ENCODE assay signal across 8 cellular contexts in the genomic region with DNA sequence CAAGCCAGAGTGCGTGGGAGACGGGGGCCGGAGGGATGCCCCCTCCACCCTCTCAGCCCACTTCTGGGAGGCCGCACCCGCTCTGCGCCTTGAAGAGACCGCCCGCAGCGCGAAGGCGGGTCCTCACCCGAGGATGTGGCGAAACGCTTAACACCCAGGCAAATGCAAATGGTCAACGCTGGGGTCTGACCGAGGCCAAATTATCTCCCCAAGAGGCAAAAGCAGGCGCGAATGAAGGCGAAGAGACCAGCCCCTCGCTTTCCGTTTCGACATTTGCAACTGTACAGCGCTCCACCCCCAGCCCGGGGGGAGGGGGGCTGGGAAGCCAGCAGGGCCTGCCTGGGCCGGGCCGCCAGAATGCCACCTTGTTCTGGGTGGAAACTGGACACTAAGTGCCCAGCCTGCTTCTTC.
DNase-seq lines count a peak whose midpoint lies in the region; ATAC-seq, FAIRE-seq and TF ChIP-seq lines count a peak whose summit lies in the region.

No MANE protein-coding gene starts in this region.

- in situ Hi-C loops in HepG2 (cut with HindIII; ENCODE audit: extremely low pct_ligation_motif_present, low pct_unique_long_range_greater_than_20kb), result no loop called here

- intact Hi-C loops in HepG2 (cut with micrococcal nuclease; ENCODE audit: unreplicated experiment), result no loop called here
- intact Hi-C loops in aorta (cut with DNase I), result no loop called here

- H3K36me3 ChIP-seq in liver (ENCODE audit: control insufficient read depth in 4 of 4, insufficient read depth in 3 of 4, low read depth in 1 of 4, low read length in 3 of 4), result no peaks in the 10 kb centered on the region
- H3K36me3 ChIP-seq in HepG2 (replicated peaks in 1 of 2; ENCODE audit: control insufficient read depth in 1 of 2, insufficient read depth in 2 of 2, low read length in 2 of 2), result no peaks in the 10 kb centered on the region
- no peaks in the 10 kb centered on the region for H3K36me3 ChIP-seq in duodenal mucosa (ENCODE audit: control insufficient read depth in 1 of 2, insufficient read depth in 2 of 2, low read length in 2 of 2)
- H3K36me3 ChIP-seq in muscle layer of colon (ENCODE audit: insufficient read depth, low read length), result no peaks in the 10 kb centered on the region
- H3K36me3 ChIP-seq in aorta (ENCODE audit: control insufficient read depth in 1 of 2, insufficient read depth in 2 of 2, low read length in 1 of 2), result no peaks in the 10 kb centered on the region

- POLR2A ChIA-PET in HepG2 (lab: Yijun Ruan, JAX), result no interaction called here

- H3K27me3 ChIP-seq in liver (ENCODE audit: control insufficient read depth in 4 of 4, insufficient read depth in 4 of 4, low read length in 3 of 4), result peaks cover 0 to 23% (median 1%) of the 10 kb centered on the region in 4 donors
- peaks cover 0 to 10% of the 10 kb centered on the region in 2 experiments; a peak in 2 of 5 replicates for H3K27me3 ChIP-seq in HepG2 (ENCODE audit: control insufficient read depth in 1 of 2, insufficient read depth in 2 of 2, low read length in 2 of 2)
- H3K27me3 ChIP-seq in duodenal mucosa (ENCODE audit: control insufficient read depth in 1 of 2, insufficient read depth in 2 of 2, low read length in 2 of 2), result peaks cover 21 to 54% of the 10 kb centered on the region in 2 donors
- H3K27me3 ChIP-seq in muscle layer of colon (ENCODE audit: control insufficient read depth in 1 of 2, insufficient read depth in 2 of 2, low read length in 2 of 2), result peaks cover 51 to 56% of the 10 kb centered on the region in 2 donors
- H3K27me3 ChIP-seq in aorta (ENCODE audit: control insufficient read depth in 1 of 2, insufficient read depth in 2 of 2, low read length in 1 of 2), result peaks cover 0 to 4% of the 10 kb centered on the region in 2 donors

- ATAC-seq in HepG2, result no peak
- ATAC-seq in aorta (ENCODE audit: low FRiP score), result no peak
- ATAC-seq in HG03378 (IDR thresholded peaks at IDR 0.05; ENCODE audit: unreplicated experiment), result no peak

- no peaks in the 10 kb centered on the region for H4K20me1 ChIP-seq in HepG2 (ENCODE audit: insufficient read depth, low read length)

- TF ChIP-seq POLR2A in HepG2 (IDR thresholded peaks at IDR 0.05; ENCODE audit: insufficient read depth in 1 of 2, low read depth in 2 of 2, low read length in 2 of 2), result no peak

- no peak overlapping the region for H3K9ac ChIP-seq in liver (ENCODE audit: low read depth in 1 of 2, low read length in 2 of 2)
- H3K9ac ChIP-seq in HepG2 (ENCODE audit: insufficient read depth, low read depth, low read length), result no peak overlapping the region
- no peak overlapping the region for H3K9ac ChIP-seq in duodenal mucosa (ENCODE audit: low read depth in 1 of 2, low read length in 2 of 2)
- H3K9ac ChIP-seq in muscle layer of colon (ENCODE audit: low read length), result no peak overlapping the region

- H3K4me1 ChIP-seq in liver (ENCODE audit: control insufficient read depth in 4 of 4, insufficient read depth in 4 of 4, low read length in 3 of 4), result peaks cover 4 to 20% (median 16%) of the 10 kb centered on the region in 4 donors
- H3K4me1 ChIP-seq in HepG2 (ENCODE audit: insufficient read depth, low read length), result no peaks in the 10 kb centered on the region
- no peaks in the 10 kb centered on the region for H3K4me1 ChIP-seq in duodenal mucosa (ENCODE audit: control insufficient read depth in 1 of 2, insufficient read depth in 2 of 2, low read length in 2 of 2)
- peaks cover 6% of the 10 kb centered on the region for H3K4me1 ChIP-seq in muscle layer of colon (ENCODE audit: insufficient read depth, low read length)
- no peaks in the 10 kb centered on the region for H3K4me1 ChIP-seq in aorta (ENCODE audit: control insufficient read depth in 1 of 2, insufficient read depth in 2 of 2, low read length in 2 of 2)

- no TSS peak for BruUV-seq in HepG2 (replicated peaks; lab: Mats Ljungman, UMichigan)

- H3K9me3 ChIP-seq in liver (ENCODE audit: control insufficient read depth in 4 of 4, low read length in 3 of 4) (peaks cover 0 to 4% (median 0%) of the 10 kb centered on the region in 4 donors), HepG2 (ENCODE audit: low read length) (no peaks in the 10 kb centered on the region), duodenal mucosa (ENCODE audit: control insufficient read depth in 1 of 2, low read length in 2 of 2) (no peaks in the 10 kb centered on the region), muscle layer of colon (ENCODE audit: low read length) (no peaks in the 10 kb centered on the region), aorta (ENCODE audit: control insufficient read depth, low read length) (peaks cover 1% of the 10 kb centered on the region)

- H3K27ac ChIP-seq in liver (ENCODE audit: low read depth in 1 of 2, low read length in 2 of 2) (no peak overlapping the region), HepG2 (ENCODE audit: extremely low read length, insufficient read depth, low read length) (no peak overlapping the region), duodenal mucosa (ENCODE audit: low read depth, low read length) (no peak overlapping the region), muscle layer of colon (ENCODE audit: low read depth, low read length) (no peak overlapping the region), aorta (ENCODE audit: low read depth in 1 of 2, low read length in 2 of 2) (no peak overlapping the region)

- H2AFZ ChIP-seq in HepG2 (ENCODE audit: low read length), result no peak overlapping the region

- no peak for FAIRE-seq in HepG2 (lab: Jason Lieb, UNC)

- H3K4me3 ChIP-seq in liver (ENCODE audit: low read depth in 1 of 3, low read length in 3 of 3), result peak overlapping the region; percentile 20 to 64 (median 60)
- no peak overlapping the region for H3K4me3 ChIP-seq in HepG2 (replicated peaks in 1 of 3; ENCODE audit: insufficient read depth in 1 of 3, low read depth in 2 of 3, low read length in 3 of 3)
- peak overlapping the region; percentile 47 to 53 for H3K4me3 ChIP-seq in duodenal mucosa (ENCODE audit: low read depth in 1 of 2, low read length in 2 of 2)
- H3K4me3 ChIP-seq in muscle layer of colon (ENCODE audit: low read depth in 1 of 2, low read length in 2 of 2), result peak overlapping the region; percentile 41 to 51
- H3K4me3 ChIP-seq in aorta (ENCODE audit: low read length in 2 of 2), result peak overlapping the region; percentile 6 to 27

- CTCF ChIA-PET in HepG2 (lab: Yijun Ruan, JAX; ENCODE audit: low intra/inter-chr PET ratio, low total read pairs), result no interaction called here

- no peaks in the 10 kb centered on the region for H3K79me2 ChIP-seq in HepG2 (ENCODE audit: insufficient read depth, low read length)

- TF ChIP-seq EP300 in HepG2 (IDR thresholded peaks at IDR 0.05; ENCODE audit: low read depth in 2 of 2, low read length in 2 of 2) (no peak), HepG2 (CRISPR knock-in tag; IDR thresholded peaks at IDR 0.05; ENCODE audit: borderline replicate concordance) (no peak)

- WGBS in liver, result 3% methylated on average over 26 of the region's 26 CpGs
- WGBS in HepG2 (ENCODE audit: low lambda C conversion rate), result 100% methylated on average over 1 of the region's 26 CpGs
- 0 to 22% methylated on average over 26 of the region's 26 CpGs for WGBS in aorta, 2 donors

- TF ChIP-seq CTCF in liver (IDR thresholded peaks at IDR 0.05; ENCODE audit: low read depth, low read length, missing input control) (no peak), HepG2 (CRISPR knock-in tag; IDR thresholded peaks at IDR 0.05) (no peak)

- DNase-seq in HepG2 (ENCODE audit: low spot score), result no peak
- DNase-seq in aorta, result peak in 1 of 2 donors; percentile 75
- no peak for DNase-seq in stimulated activated CD4-positive, alpha-beta T cell treated with anti-CD3 and anti-CD28 coated beads, Interleukin-4, amount 100 ng/mL, for 24 hours
- no peak for DNase-seq in glomerular visceral epithelial cell (ENCODE audit: extremely low spot score)

- TF ChIP-seq RAD21 in liver (IDR thresholded peaks at IDR 0.05) (no peak), HepG2 (CRISPR knock-in tag; IDR thresholded peaks at IDR 0.05) (no peak)

- no peak overlapping the region for H3K4me2 ChIP-seq in HepG2 (ENCODE audit: low read depth, low read length)

TF ChIP-seq in liver, 16 proteins besides CTCF, POLR2A, EP300 and RAD21 (continues in another document):
- TF ChIP-seq TAF1 (conservative IDR thresholded peaks at IDR 0.05), result no peak
- no peak for TF ChIP-seq HNF4A (conservative IDR thresholded peaks at IDR 0.05)
- TF ChIP-seq, protein P1, sequence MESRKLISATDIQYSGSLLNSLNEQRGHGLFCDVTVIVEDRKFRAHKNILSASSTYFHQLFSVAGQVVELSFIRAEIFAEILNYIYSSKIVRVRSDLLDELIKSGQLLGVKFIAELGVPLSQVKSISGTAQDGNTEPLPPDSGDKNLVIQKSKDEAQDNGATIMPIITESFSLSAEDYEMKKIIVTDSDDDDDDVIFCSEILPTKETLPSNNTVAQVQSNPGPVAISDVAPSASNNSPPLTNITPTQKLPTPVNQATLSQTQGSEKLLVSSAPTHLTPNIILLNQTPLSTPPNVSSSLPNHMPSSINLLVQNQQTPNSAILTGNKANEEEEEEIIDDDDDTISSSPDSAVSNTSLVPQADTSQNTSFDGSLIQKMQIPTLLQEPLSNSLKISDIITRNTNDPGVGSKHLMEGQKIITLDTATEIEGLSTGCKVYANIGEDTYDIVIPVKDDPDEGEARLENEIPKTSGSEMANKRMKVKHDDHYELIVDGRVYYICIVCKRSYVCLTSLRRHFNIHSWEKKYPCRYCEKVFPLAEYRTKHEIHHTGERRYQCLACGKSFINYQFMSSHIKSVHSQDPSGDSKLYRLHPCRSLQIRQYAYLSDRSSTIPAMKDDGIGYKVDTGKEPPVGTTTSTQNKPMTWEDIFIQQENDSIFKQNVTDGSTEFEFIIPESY (IDR thresholded peaks at IDR 0.05), result no peak

TF ChIP-seq in HepG2, 621 proteins besides CTCF, POLR2A, EP300 and RAD21:
- TF ChIP-seq ZNF44 (CRISPR knock-in tag; IDR thresholded peaks at IDR 0.05) (no peak), ZNF709 (CRISPR knock-in tag; IDR thresholded peaks at IDR 0.05) (no peak)
- TF ChIP-seq, protein P2, sequence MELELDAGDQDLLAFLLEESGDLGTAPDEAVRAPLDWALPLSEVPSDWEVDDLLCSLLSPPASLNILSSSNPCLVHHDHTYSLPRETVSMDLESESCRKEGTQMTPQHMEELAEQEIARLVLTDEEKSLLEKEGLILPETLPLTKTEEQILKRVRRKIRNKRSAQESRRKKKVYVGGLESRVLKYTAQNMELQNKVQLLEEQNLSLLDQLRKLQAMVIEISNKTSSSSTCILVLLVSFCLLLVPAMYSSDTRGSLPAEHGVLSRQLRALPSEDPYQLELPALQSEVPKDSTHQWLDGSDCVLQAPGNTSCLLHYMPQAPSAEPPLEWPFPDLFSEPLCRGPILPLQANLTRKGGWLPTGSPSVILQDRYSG (CRISPR knock-in tag; IDR thresholded peaks at IDR 0.05), result no peak

Comparison
In these comparisons a context has a peak if more than half of its experiments do, and no peak if none do; other contexts are left out.
1. H3K4me3 ChIP-seq: peak in liver (3 of 3), duodenal mucosa (2 of 2), muscle layer of colon (2 of 2) and aorta (2 of 2); none in HepG2 (0 of 3).